ENCODE assay signal across 29 cellular contexts in the genomic region with DNA sequence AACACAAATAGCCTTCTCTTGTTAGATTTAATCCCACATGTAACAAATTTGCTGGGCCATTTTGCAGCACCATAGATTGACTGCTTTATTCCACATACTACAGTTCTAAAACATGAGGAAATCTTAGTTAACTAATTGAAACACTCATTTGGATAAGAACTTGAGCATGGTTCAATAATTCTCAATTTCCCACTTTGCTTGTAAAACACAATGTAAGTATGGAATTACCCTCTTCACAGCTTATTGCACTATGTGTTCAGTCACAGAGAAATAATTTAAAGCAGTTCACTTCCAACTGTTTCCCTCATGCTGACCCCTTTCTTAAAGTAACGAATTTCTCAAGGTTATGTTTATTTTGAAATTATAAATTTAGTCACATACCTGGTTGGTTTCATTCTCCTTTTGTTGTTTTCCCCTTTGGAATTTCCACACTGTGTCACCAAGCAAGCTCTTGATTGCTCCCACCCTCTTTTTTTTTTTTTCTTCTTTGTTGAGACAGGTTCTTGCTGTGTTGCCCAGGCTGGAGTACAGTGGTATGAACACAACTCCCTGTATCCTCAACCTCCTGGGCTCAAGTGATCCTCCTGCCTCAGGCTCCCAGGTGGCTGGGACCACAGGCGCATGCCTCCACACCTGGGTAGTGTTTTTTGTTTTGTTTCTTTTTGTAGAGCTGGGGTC.
"Had no signal": no experiment of that assay in that cellular context is flagged by ENCODE, and none has a peak within 500 bp of the region (broad histone marks: within the 10 kb centered on the region; RNA-seq: fewer than 3 reads in every experiment).

No MANE protein-coding gene starts in this region.

- H3K36me3 ChIP-seq: ascending aorta, pancreas, prostate gland, vagina, WERI-Rb-1 had no signal

- H3K27ac ChIP-seq: ascending aorta, pancreas, prostate gland, vagina, WERI-Rb-1 had no signal

- H3K4me3 ChIP-seq: ascending aorta, pancreas, prostate gland, smooth muscle cell, vagina had no signal

- H3K27me3 Mint-ChIP-seq: activated CD4-positive, alpha-beta memory T cell treated with anti-CD3 and anti-CD28 coated beads, Interleukin-2, amount 10 ng/mL, durations not matched to agents 7 days and 5 days; activated CD4-positive, alpha-beta T cell treated with anti-CD3 and anti-CD28 coated beads, Interleukin-2, amount 10 ng/mL, durations not matched to agents 7 days and 5 days; activated naive CD4-positive, alpha-beta T cell treated with anti-CD3 and anti-CD28 coated beads, Interleukin-2, amount 10 ng/mL, durations not matched to agents 7 days and 5 days; activated naive CD8-positive, alpha-beta T cell treated with anti-CD3 and anti-CD28 coated beads, Interleukin-2, amount 10 ng/mL, durations not matched to agents 7 days and 5 days; activated T-cell treated with anti-CD3 and anti-CD28 coated beads, Interleukin-2, amount 50 U/mL, for 24 hours; naive B cell; stimulated activated memory B cell treated with anti-CD40 and anti-IgM and Interleukin-4, amounts not matched to agents 10 μg/mL and 1 μg/mL and 100 μg/mL, for 72 hours; stimulated activated naive CD8-positive, alpha-beta T cell treated with anti-CD3 and anti-CD28 coated beads, Interleukin-15, amount 100 ng/mL, for 72 hours; type B pancreatic cell had no signal

- H3K27me3 ChIP-seq: ascending aorta, pancreas, vagina had no signal

- H3K4me1 Mint-ChIP-seq: activated CD4-positive, alpha-beta memory T cell treated with anti-CD3 and anti-CD28 coated beads, Interleukin-2, amount 10 ng/mL, durations not matched to agents 7 days and 5 days; activated naive CD4-positive, alpha-beta T cell treated with anti-CD3 and anti-CD28 coated beads, Interleukin-2, amount 10 ng/mL, durations not matched to agents 7 days and 5 days had no signal

- H3K27ac Mint-ChIP-seq: activated CD4-positive, alpha-beta memory T cell treated with anti-CD3 and anti-CD28 coated beads, Interleukin-2, amount 10 ng/mL, durations not matched to agents 7 days and 5 days; activated CD4-positive, alpha-beta T cell treated with anti-CD3 and anti-CD28 coated beads, Interleukin-2, amount 10 ng/mL, durations not matched to agents 7 days and 5 days; activated naive CD4-positive, alpha-beta T cell treated with anti-CD3 and anti-CD28 coated beads, Interleukin-2, amount 10 ng/mL, durations not matched to agents 7 days and 5 days; activated naive CD8-positive, alpha-beta T cell treated with anti-CD3 and anti-CD28 coated beads, Interleukin-2, amount 10 ng/mL, durations not matched to agents 7 days and 5 days; activated T-cell treated with anti-CD3 and anti-CD28 coated beads, Interleukin-2, amount 50 U/mL, for 24 hours; mesothelial cell of epicardium; stimulated activated memory B cell treated with anti-CD40 and anti-IgM and Interleukin-4, amounts not matched to agents 10 μg/mL and 1 μg/mL and 100 μg/mL, for 72 hours; type B pancreatic cell had no signal

- H3K4me1 ChIP-seq: ascending aorta, prostate gland, vagina had no signal

- H3K4me2 ChIP-seq: smooth muscle cell had no signal

- H3K9me3 Mint-ChIP-seq: activated CD4-positive, alpha-beta memory T cell treated with anti-CD3 and anti-CD28 coated beads, Interleukin-2, amount 10 ng/mL, durations not matched to agents 7 days and 5 days; activated CD4-positive, alpha-beta T cell treated with anti-CD3 and anti-CD28 coated beads, Interleukin-2, amount 10 ng/mL, durations not matched to agents 7 days and 5 days; activated naive CD4-positive, alpha-beta T cell treated with anti-CD3 and anti-CD28 coated beads, Interleukin-2, amount 10 ng/mL, durations not matched to agents 7 days and 5 days; activated naive CD8-positive, alpha-beta T cell treated with anti-CD3 and anti-CD28 coated beads, Interleukin-2, amount 10 ng/mL, durations not matched to agents 7 days and 5 days; activated T-cell treated with anti-CD3 and anti-CD28 coated beads, Interleukin-2, amount 50 U/mL, for 24 hours; mesothelial cell of epicardium; naive B cell; stimulated activated memory B cell treated with anti-CD40 and anti-IgM and Interleukin-4, amounts not matched to agents 10 μg/mL and 1 μg/mL and 100 μg/mL, for 72 hours; stimulated activated naive CD8-positive, alpha-beta T cell treated with anti-CD3 and anti-CD28 coated beads, Interleukin-15, amount 100 ng/mL, for 72 hours; type B pancreatic cell had no signal

- H3K9me3 ChIP-seq: ascending aorta, pancreas, prostate gland, vagina had no signal

- ATAC-seq: esophagus mucosa; left cardiac atrium; left ventricle myocardium superior; pancreas; stimulated activated memory B cell treated with anti-CD40 and anti-IgM and Interleukin-4, amounts not matched to agents 10 μg/mL and 1 μg/mL and 100 μg/mL, for 72 hours; stimulated activated naive CD8-positive, alpha-beta T cell treated with anti-CD3 and anti-CD28 coated beads, Interleukin-15, amount 100 ng/mL, for 72 hours had no signal

- H3K4me3 Mint-ChIP-seq: activated CD4-positive, alpha-beta memory T cell treated with anti-CD3 and anti-CD28 coated beads, Interleukin-2, amount 10 ng/mL, durations not matched to agents 7 days and 5 days; activated CD4-positive, alpha-beta T cell treated with anti-CD3 and anti-CD28 coated beads, Interleukin-2, amount 10 ng/mL, durations not matched to agents 7 days and 5 days; activated naive CD4-positive, alpha-beta T cell treated with anti-CD3 and anti-CD28 coated beads, Interleukin-2, amount 10 ng/mL, durations not matched to agents 7 days and 5 days; activated naive CD8-positive, alpha-beta T cell treated with anti-CD3 and anti-CD28 coated beads, Interleukin-2, amount 10 ng/mL, durations not matched to agents 7 days and 5 days; activated T-cell treated with anti-CD3 and anti-CD28 coated beads, Interleukin-2, amount 50 U/mL, for 24 hours; mesothelial cell of epicardium; naive B cell; stimulated activated memory B cell treated with anti-CD40 and anti-IgM and Interleukin-4, amounts not matched to agents 10 μg/mL and 1 μg/mL and 100 μg/mL, for 72 hours; stimulated activated naive CD8-positive, alpha-beta T cell treated with anti-CD3 and anti-CD28 coated beads, Interleukin-15, amount 100 ng/mL, for 72 hours; type B pancreatic cell had no signal

- H3K36me3 Mint-ChIP-seq: activated naive CD4-positive, alpha-beta T cell treated with anti-CD3 and anti-CD28 coated beads, Interleukin-2, amount 10 ng/mL, durations not matched to agents 7 days and 5 days; mesothelial cell of epicardium; naive B cell; type B pancreatic cell had no signal

- DNase-seq: activated CD4-positive, alpha-beta memory T cell treated with anti-CD3 and anti-CD28 coated beads, Interleukin-2, amount 10 ng/mL, durations not matched to agents 7 days and 5 days; activated CD4-positive, alpha-beta T cell treated with anti-CD3 and anti-CD28 coated beads, Interleukin-2, amount 10 ng/mL, durations not matched to agents 7 days and 5 days; activated CD4-positive, CD25-positive, alpha-beta regulatory T cell treated with anti-CD3 and anti-CD28 coated beads, Interleukin-2, amount 50 U/mL, for 72 hours; activated CD8-positive, alpha-beta memory T cell treated with anti-CD3 and anti-CD28 coated beads, Interleukin-2, amount 50 U/mL, for 48 hours; activated gamma-delta T cell; activated naive CD4-positive, alpha-beta T cell treated with anti-CD3 and anti-CD28 coated beads, Interleukin-2, amount 10 ng/mL, durations not matched to agents 7 days and 5 days; activated naive CD8-positive, alpha-beta T cell treated with anti-CD3 and anti-CD28 coated beads, Interleukin-2, amount 10 ng/mL, durations not matched to agents 7 days and 5 days; activated T-cell treated with anti-CD3 and anti-CD28 coated beads, Interleukin-2, amount 50 U/mL, for 24 hours; central memory CD4-positive, alpha-beta T cell; islet precursor cell; left cardiac atrium; left ventricle myocardium superior; naive B cell; pancreas; stimulated activated CD4-positive, alpha-beta T cell treated with anti-CD3 and anti-CD28 coated beads, Interleukin-1b, Interleukin-23, amount 100 ng/mL, for 48 hours; stimulated activated CD4-positive, alpha-beta T cell treated with anti-CD3 and anti-CD28 coated beads, Interleukin-4, amount 100 ng/mL, for 4 hours; stimulated activated CD8-positive, alpha-beta memory T cell treated with anti-CD3 and anti-CD28 coated beads, Interleukin-4, amount 100 ng/mL, for 48 hours; stimulated activated naive CD8-positive, alpha-beta T cell treated with anti-CD3 and anti-CD28 coated beads, Interleukin-15, amount 100 ng/mL, for 72 hours; substantia nigra; T1000; WERI-Rb-1 had no signal
